ENCODE assay signal across 8 cellular contexts in genomic region chr4:26319467-26320158, GRCh38. TPM values are rescaled to one million over a fixed set of nuclear protein-coding genes. Genes with fewer than 3 reads are reported as not detected.
DNase-seq lines count a peak whose midpoint lies in the region; ATAC-seq and TF ChIP-seq lines count a peak whose summit lies in the region.

No MANE protein-coding gene starts in this region.

- TF ChIP-seq CTCF in GM12864 (IDR thresholded peaks at IDR 0.05; ENCODE audit: low read depth, low read length, missing control alignments) (peak; percentile 30), glutamatergic neuron (IDR thresholded peaks at IDR 0.05; ENCODE audit: partially characterized antibody, unreplicated experiment) (no peak), osteoblast (IDR thresholded peaks at IDR 0.05; ENCODE audit: extremely low read depth, low read depth, low read length) (peak; percentile 7), thoracic aorta (IDR thresholded peaks at IDR 0.05) (no peak)

- no peaks in the 10 kb centered on the region for H3K27me3 Mint-ChIP-seq in activated naive CD8-positive, alpha-beta T cell treated with anti-CD3 and anti-CD28 coated beads for 36 hours
- peaks cover 16% of the 10 kb centered on the region for H3K27me3 Mint-ChIP-seq in glutamatergic neuron (ENCODE audit: unreplicated experiment)

- ATAC-seq in HG02623 (IDR thresholded peaks at IDR 0.05; ENCODE audit: unreplicated experiment) (peak; percentile 66), SK-N-SH treated with all-trans-retinoic acid at 6 μM for 48 hours (peak; percentile 89), thoracic aorta (ENCODE audit: insufficient number of reproducible peaks, low FRiP score, low read depth) (peak; percentile 87)

- H3K4me1 ChIP-seq in osteoblast (ENCODE audit: insufficient read depth, low read length), result peaks cover 22% of the 10 kb centered on the region
- H3K4me1 ChIP-seq in thoracic aorta (ENCODE audit: control insufficient read depth in 1 of 2, low read depth in 2 of 2), result peaks cover 14 to 33% of the 10 kb centered on the region in 2 donors

- H3K9me3 Mint-ChIP-seq in activated naive CD8-positive, alpha-beta T cell treated with anti-CD3 and anti-CD28 coated beads for 36 hours, result peaks cover 26% of the 10 kb centered on the region
- peaks cover 24% of the 10 kb centered on the region for H3K9me3 Mint-ChIP-seq in glutamatergic neuron (ENCODE audit: unreplicated experiment)

- H3K27ac Mint-ChIP-seq in activated naive CD8-positive, alpha-beta T cell treated with anti-CD3 and anti-CD28 coated beads for 36 hours, result peak overlapping the region; percentile 100
- H3K27ac Mint-ChIP-seq in glutamatergic neuron (ENCODE audit: unreplicated experiment), result peak overlapping the region; percentile 83

- H3K27ac ChIP-seq in osteoblast (ENCODE audit: low read depth, low read length) (peak overlapping the region; percentile 93), thoracic aorta (peak overlapping the region; percentile 97 to 100)

- peak overlapping the region; percentile 99 for H3K4me3 Mint-ChIP-seq in activated naive CD8-positive, alpha-beta T cell treated with anti-CD3 and anti-CD28 coated beads for 36 hours
- H3K4me3 Mint-ChIP-seq in glutamatergic neuron (ENCODE audit: unreplicated experiment), result peak overlapping the region; percentile 94

- peak overlapping the region; percentile 89 for H2AFZ ChIP-seq in osteoblast (ENCODE audit: low read length)

- peaks cover 11% of the 10 kb centered on the region for H4K20me1 ChIP-seq in osteoblast (ENCODE audit: insufficient read depth, low read length)

- DNase-seq in GM12864 (ENCODE audit: low read depth) (peak; percentile 99), NCI-H1092 treated with DMSO at 0.1 percent for 48 hours (lab: John Stamatoyannopoulos, UW) (peak; percentile 99), glutamatergic neuron (peak; percentile 98), osteoblast (ENCODE audit: insufficient read length, low spot score, missing footprints) (peak; percentile 100), thoracic aorta (ENCODE audit: low spot score) (peak; percentile 94)
- peak; percentile 98 for DNase-seq in activated naive CD8-positive, alpha-beta T cell treated with anti-CD3 and anti-CD28 coated beads for 36 hours

- peaks cover 39% of the 10 kb centered on the region for H3K79me2 ChIP-seq in osteoblast (ENCODE audit: insufficient read depth, low read length)

- H3K9me3 ChIP-seq in osteoblast (ENCODE audit: low read depth, low read length) (peaks cover 3% of the 10 kb centered on the region), thoracic aorta (peaks cover 6% of the 10 kb centered on the region)

- H3K36me3 ChIP-seq in osteoblast (ENCODE audit: insufficient read depth, low read length) (no peaks in the 10 kb centered on the region), thoracic aorta (no peaks in the 10 kb centered on the region)

- peaks cover 22% of the 10 kb centered on the region for H3K36me3 Mint-ChIP-seq in activated naive CD8-positive, alpha-beta T cell treated with anti-CD3 and anti-CD28 coated beads for 36 hours
- H3K36me3 Mint-ChIP-seq in glutamatergic neuron (ENCODE audit: unreplicated experiment), result peaks cover 13% of the 10 kb centered on the region

- H3K4me3 ChIP-seq in GM12864 (ENCODE audit: low read depth, low read length), result peak overlapping the region; percentile 72
- H3K4me3 ChIP-seq in osteoblast (ENCODE audit: insufficient read depth, low read length), result peak overlapping the region; percentile 83
- H3K4me3 ChIP-seq in thoracic aorta, result peak overlapping the region; percentile 100

- peaks cover 30% of the 10 kb centered on the region for H3K4me1 Mint-ChIP-seq in activated naive CD8-positive, alpha-beta T cell treated with anti-CD3 and anti-CD28 coated beads for 36 hours
- H3K4me1 Mint-ChIP-seq in glutamatergic neuron (ENCODE audit: low read depth, unreplicated experiment), result peaks cover 12% of the 10 kb centered on the region

- H3K4me2 ChIP-seq in osteoblast (ENCODE audit: insufficient read depth, low read length), result peak overlapping the region; percentile 83

- no peaks in the 10 kb centered on the region for H3K27me3 ChIP-seq in osteoblast (ENCODE audit: insufficient read depth, low read length)
- H3K27me3 ChIP-seq in thoracic aorta (replicated peaks; ENCODE audit: insufficient read depth), result no peaks in the 10 kb centered on the region

TF ChIP-seq in SK-N-SH treated with all-trans-retinoic acid at 6 μM for 48 hours, 23 proteins besides CTCF, POLR2A, EP300 and RAD21:
- TF ChIP-seq ISL1 (CRISPR knock-in tag; IDR thresholded peaks at IDR 0.05) (no peak), ZFP3 (CRISPR knock-in tag; IDR thresholded peaks at IDR 0.05) (no peak), TSHZ2 (CRISPR knock-in tag; IDR thresholded peaks at IDR 0.05) (no peak), ARNTL (CRISPR knock-in tag; IDR thresholded peaks at IDR 0.05; ENCODE audit: borderline replicate concordance, low read depth) (no peak), ZNF70 (CRISPR knock-in tag; IDR thresholded peaks at IDR 0.05) (peak; percentile 91), ESRRG (CRISPR knock-in tag; IDR thresholded peaks at IDR 0.05) (no peak), POU6F1 (CRISPR knock-in tag; IDR thresholded peaks at IDR 0.05; ENCODE audit: borderline replicate concordance, low read depth) (no peak)

RNA-seq across cellular contexts. Expression of gene RBPJ, which starts 1.2 kb away (rescaled TPM):
- total RNA-seq in activated naive CD8-positive, alpha-beta T cell treated with anti-CD3 and anti-CD28 coated beads for 36 hours, result 10 to 100 TPM; 88.7 to 93.5 TPM
- total RNA-seq in glutamatergic neuron (ENCODE audit: unreplicated experiment) (121 TPM), osteoblast (106 and 109 TPM in 2 replicates), thoracic aorta (10 to 100 TPM; 63.4 to 82.6 TPM)

Comparison
In these comparisons a context has a peak if more than half of its experiments do, and no peak if none do; other contexts are left out.
1. Peak in every context shown above with its lines: DNase-seq, ATAC-seq, H3K4me3 ChIP-seq and H3K27ac ChIP-seq.
2. CTCF ChIP-seq: peak in GM12864 (single experiment) and osteoblast (single experiment); none in glutamatergic neuron (single experiment) and thoracic aorta (single experiment).